12 cellular contexts compared by ENCODE assay signal in the genomic region with DNA sequence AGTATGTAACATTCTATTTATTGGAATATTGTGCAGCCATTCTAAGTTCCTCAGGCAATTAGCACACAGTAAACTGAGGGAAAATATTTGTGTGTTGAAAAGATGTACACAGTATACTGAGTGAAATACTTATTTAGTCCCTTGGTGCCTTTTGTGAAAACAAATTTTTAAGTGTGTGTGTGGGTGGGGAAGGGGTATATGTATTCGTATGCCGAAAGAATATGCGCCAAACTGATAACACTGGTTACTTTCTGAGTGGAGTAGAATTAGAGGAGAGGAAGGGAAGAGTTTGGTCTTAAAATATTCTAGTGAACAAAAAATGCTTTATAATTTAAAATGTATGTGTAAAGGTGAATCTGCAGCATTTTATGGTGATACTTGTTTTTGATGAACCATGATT. TPM values are rescaled to one million over a fixed set of nuclear protein-coding genes. Genes with fewer than 3 reads are reported as not detected.
DNase-seq lines count a peak whose midpoint lies in the region; ATAC-seq and TF ChIP-seq lines count a peak whose summit lies in the region.
"Had no signal": no experiment of that assay in that cellular context is flagged by ENCODE, and none has a peak within 500 bp of the region (broad histone marks: within the 10 kb centered on the region; RNA-seq: fewer than 3 reads in every experiment).

No MANE protein-coding gene starts in this region.

- BruUV-seq in Panc1 (replicated peaks; lab: Mats Ljungman, UMichigan): no TSS peak

- peak overlapping the region; percentile 62 for H3K27ac Mint-ChIP-seq in activated CD8-positive, alpha-beta memory T cell treated with anti-CD3 and anti-CD28 coated beads, Interleukin-2, amount 10 ng/mL, durations not matched to agents 7 days and 5 days
- H3K27ac Mint-ChIP-seq in progenitor cell of endocrine pancreas: peak overlapping the region; percentile 60

- peaks cover 35% of the 10 kb centered on the region for H3K4me1 ChIP-seq in Panc1 (ENCODE audit: control insufficient read depth, insufficient read depth, low read length)
- peaks cover 19% of the 10 kb centered on the region for H3K4me1 ChIP-seq in upper lobe of right lung

- peak overlapping the region; percentile 55 for H3K4me3 Mint-ChIP-seq in activated CD8-positive, alpha-beta memory T cell treated with anti-CD3 and anti-CD28 coated beads, Interleukin-2, amount 10 ng/mL, durations not matched to agents 7 days and 5 days
- H3K4me3 Mint-ChIP-seq in progenitor cell of endocrine pancreas (ENCODE audit: low read depth): peak overlapping the region; percentile 59

- H3K27ac ChIP-seq in Panc1 (ENCODE audit: low read length) (peak overlapping the region; percentile 98), upper lobe of right lung (no peak overlapping the region)
- H3K27ac ChIP-seq: brain microvascular endothelial cell, sigmoid colon had no signal

- H3K36me3 ChIP-seq in Panc1 (ENCODE audit: control insufficient read depth, insufficient read depth, low read length) (peaks cover 2% of the 10 kb centered on the region), upper lobe of right lung (peaks cover 9% of the 10 kb centered on the region)
- H3K36me3 ChIP-seq: brain microvascular endothelial cell, sigmoid colon had no signal

- no peak for ATAC-seq in activated CD8-positive, alpha-beta memory T cell treated with anti-CD3 and anti-CD28 coated beads, Interleukin-2, amount 10 ng/mL, durations not matched to agents 7 days and 5 days
- ATAC-seq in Panc1 (no peak), GM18873 (IDR thresholded peaks at IDR 0.05; ENCODE audit: low FRiP score, unreplicated experiment) (no peak), upper lobe of right lung (no peak)

- H3K36me3 Mint-ChIP-seq in activated CD8-positive, alpha-beta memory T cell treated with anti-CD3 and anti-CD28 coated beads, Interleukin-2, amount 10 ng/mL, durations not matched to agents 7 days and 5 days: peaks cover 43% of the 10 kb centered on the region
- H3K36me3 Mint-ChIP-seq in progenitor cell of endocrine pancreas (ENCODE audit: insufficient read depth): peaks cover 10% of the 10 kb centered on the region

- H3K4me1 Mint-ChIP-seq in activated CD8-positive, alpha-beta memory T cell treated with anti-CD3 and anti-CD28 coated beads, Interleukin-2, amount 10 ng/mL, durations not matched to agents 7 days and 5 days: peaks cover 64% of the 10 kb centered on the region
- peaks cover 30% of the 10 kb centered on the region for H3K4me1 Mint-ChIP-seq in progenitor cell of endocrine pancreas (ENCODE audit: low read depth)

- DNase-seq in activated CD8-positive, alpha-beta memory T cell treated with anti-CD3 and anti-CD28 coated beads, Interleukin-2, amount 10 ng/mL, durations not matched to agents 7 days and 5 days: no peak
- DNase-seq in activated CD8-positive, alpha-beta memory T cell treated with anti-CD3 and anti-CD28 coated beads for 24 hours: no peak
- no peak for DNase-seq in Panc1 (ENCODE audit: low read depth, low spot score)
- DNase-seq in epithelial cell of esophagus (ENCODE audit: low read depth): no peak
- DNase-seq in progenitor cell of endocrine pancreas (ENCODE audit: low spot score, unreplicated experiment): no peak
- no peak for DNase-seq in upper lobe of right lung
- no peak for DNase-seq in EL
- DNase-seq: activated CD4-positive, alpha-beta T cell treated with anti-CD3 and anti-CD28 coated beads for 1 hour; brain microvascular endothelial cell; sigmoid colon; stimulated activated CD8-positive, alpha-beta memory T cell treated with anti-CD3 and anti-CD28 coated beads, Interleukin-4, amount 100 ng/mL, for 48 hours had no signal

- CTCF ChIA-PET in activated CD8-positive, alpha-beta memory T cell treated with anti-CD3 and anti-CD28 coated beads, Interleukin-2, amount 10 ng/mL, durations not matched to agents 7 days and 5 days (lab: Charles Lee): interaction anchor here (0.9 to 2.3 kb wide), 5 partner anchors 10 to 58 kb away, joined by 3 to 11 read pairs (median 5); a partner anchor contains a TSS
- CTCF ChIA-PET in Panc1 (lab: Charles Lee): no interaction called here

- no peaks in the 10 kb centered on the region for H3K9me3 Mint-ChIP-seq in activated CD8-positive, alpha-beta memory T cell treated with anti-CD3 and anti-CD28 coated beads, Interleukin-2, amount 10 ng/mL, durations not matched to agents 7 days and 5 days (ENCODE audit: low read depth)
- no peaks in the 10 kb centered on the region for H3K9me3 Mint-ChIP-seq in progenitor cell of endocrine pancreas (ENCODE audit: low read depth)

- H3K27me3 ChIP-seq in Panc1 (ENCODE audit: control insufficient read depth, insufficient read depth, low read length) (no peaks in the 10 kb centered on the region), upper lobe of right lung (no peaks in the 10 kb centered on the region)
- H3K27me3 ChIP-seq: brain microvascular endothelial cell, sigmoid colon had no signal

- intact Hi-C loops in Panc1 (cut with micrococcal nuclease; ENCODE audit: unreplicated experiment) (no loop called here), upper lobe of right lung (cut with DNase I) (no loop called here)

- peak overlapping the region in 1 of 2 experiments; percentile 92; a peak in 2 of 4 replicates for H3K4me3 ChIP-seq in Panc1 (ENCODE audit: low read depth in 2 of 2, low read length in 2 of 2)
- H3K4me3 ChIP-seq in epithelial cell of esophagus (ENCODE audit: low read length): peak overlapping the region; percentile 15
- H3K4me3 ChIP-seq in upper lobe of right lung: no peak overlapping the region
- H3K4me3 ChIP-seq: sigmoid colon had no signal

- in situ Hi-C loops in Panc1 (cut with HindIII; ENCODE audit: low pct_unique_long_range_greater_than_20kb, low sequenced_read_pairs): no loop called here

- POLR2A ChIA-PET in Panc1 (lab: Charles Lee): no interaction called here

- no peaks in the 10 kb centered on the region for H3K27me3 Mint-ChIP-seq in activated CD8-positive, alpha-beta memory T cell treated with anti-CD3 and anti-CD28 coated beads, Interleukin-2, amount 10 ng/mL, durations not matched to agents 7 days and 5 days
- H3K27me3 Mint-ChIP-seq in progenitor cell of endocrine pancreas: no peaks in the 10 kb centered on the region

- H3K9me3 ChIP-seq in Panc1 (ENCODE audit: control insufficient read depth, insufficient read depth, low read depth, low read length) (no peaks in the 10 kb centered on the region), upper lobe of right lung (no peaks in the 10 kb centered on the region)
- H3K9me3 ChIP-seq: sigmoid colon had no signal

- TF ChIP-seq CTCF in Panc1 (IDR thresholded peaks at IDR 0.05): no peak
- TF ChIP-seq CTCF in epithelial cell of esophagus (IDR thresholded peaks at IDR 0.05; ENCODE audit: insufficient read depth, low read depth, low read length, missing control alignments): no peak
- TF ChIP-seq CTCF in progenitor cell of endocrine pancreas (IDR thresholded peaks at IDR 0.05; ENCODE audit: unreplicated experiment): no peak
- TF ChIP-seq CTCF in upper lobe of right lung (IDR thresholded peaks at IDR 0.05): no peak

RNA-seq across cellular contexts. Expression of a gene that starts 3.1 kb away (rescaled TPM):
- 100 to 1,000 TPM in 1 of 2 experiments, 10 to 100 TPM in 1; 90.4 to 108 TPM for total RNA-seq in activated CD8-positive, alpha-beta memory T cell treated with anti-CD3 and anti-CD28 coated beads, Interleukin-2, amount 10 ng/mL, durations not matched to agents 7 days and 5 days
- total RNA-seq in Panc1 (2021; ENCODE audit: unreplicated experiment): 70.4 TPM
- 7.5 TPM for polyA plus RNA-seq in Panc1 (2012; ENCODE audit: insufficient read length)
- total RNA-seq in progenitor cell of endocrine pancreas: 84.0 and 93.0 TPM in 2 replicates
- 51.1 TPM for total RNA-seq in upper lobe of right lung

RNA-seq across cellular contexts. Expression of a gene that starts 57.7 kb away (rescaled TPM):
- 10 to 100 TPM; 91.0 to 97.0 TPM for total RNA-seq in activated CD8-positive, alpha-beta memory T cell treated with anti-CD3 and anti-CD28 coated beads, Interleukin-2, amount 10 ng/mL, durations not matched to agents 7 days and 5 days
- total RNA-seq in Panc1 (2021; ENCODE audit: unreplicated experiment) (112 TPM), progenitor cell of endocrine pancreas (31.9 and 33.8 TPM in 2 replicates), upper lobe of right lung (108 TPM)
- polyA plus RNA-seq in Panc1 (2012; ENCODE audit: insufficient read length): 219 TPM
